ENCODE assay signal across 22 cellular contexts in the genomic region with DNA sequence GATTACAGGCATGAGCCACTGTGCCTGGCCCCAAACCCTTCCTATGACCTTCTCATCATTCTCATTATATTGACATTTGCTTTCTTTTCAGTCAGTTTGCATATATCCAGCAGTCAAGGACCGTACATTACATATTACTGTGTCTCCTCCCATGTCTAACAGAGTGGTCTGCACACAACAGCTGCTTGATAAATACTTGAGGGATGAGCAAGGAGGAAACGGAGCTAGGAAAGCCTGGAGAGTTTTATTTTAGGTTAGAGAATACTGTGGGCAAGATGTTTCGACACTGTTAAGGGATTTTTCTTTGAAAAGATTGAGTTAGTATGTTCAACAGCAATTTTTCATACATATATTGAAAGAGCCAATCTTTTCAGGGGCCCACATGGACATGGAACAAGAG.
DNase-seq lines count a peak whose midpoint lies in the region; ATAC-seq, FAIRE-seq and TF ChIP-seq lines count a peak whose summit lies in the region.
"Had no signal": no experiment of that assay in that cellular context is flagged by ENCODE, and none has a peak within 500 bp of the region (broad histone marks: within the 10 kb centered on the region; RNA-seq: fewer than 3 reads in every experiment).

No MANE protein-coding gene starts in this region.

- H3K9me3 ChIP-seq in SJSA1 (replicated peaks) (no peaks in the 10 kb centered on the region), hepatocyte (ENCODE audit: low read depth) (no peaks in the 10 kb centered on the region)
- H3K9me3 ChIP-seq: HAP-1 had no signal

- no peak for ATAC-seq in HG02870 (IDR thresholded peaks at IDR 0.05; ENCODE audit: unreplicated experiment)

- peaks cover 14% of the 10 kb centered on the region for H3K4me1 Mint-ChIP-seq in activated naive CD4-positive, alpha-beta T cell treated with anti-CD3 and anti-CD28 coated beads for 36 hours (ENCODE audit: low read depth)
- H3K4me1 Mint-ChIP-seq: memory B cell had no signal

- peaks cover 31% of the 10 kb centered on the region for H3K4me1 ChIP-seq in SJSA1 (replicated peaks)
- H3K4me1 ChIP-seq in hepatocyte (ENCODE audit: insufficient read depth) = no peaks in the 10 kb centered on the region

- no peaks in the 10 kb centered on the region for H3K9me2 ChIP-seq in hepatocyte (replicated peaks; ENCODE audit: insufficient read depth)

- H3K4me2 ChIP-seq in hepatocyte = no peak overlapping the region

- peaks cover 2% of the 10 kb centered on the region for H3K27me3 Mint-ChIP-seq in activated naive CD4-positive, alpha-beta T cell treated with anti-CD3 and anti-CD28 coated beads for 36 hours (ENCODE audit: low read depth)
- H3K27me3 Mint-ChIP-seq: brain had no signal

- no peak overlapping the region for H2AFZ ChIP-seq in hepatocyte

- peak overlapping the region; percentile 14; the same call in 1 of the 2 replicates for H3K27ac ChIP-seq in SJSA1
- H3K27ac ChIP-seq in hepatocyte = no peak overlapping the region

- H3K4me3 Mint-ChIP-seq in activated naive CD4-positive, alpha-beta T cell treated with anti-CD3 and anti-CD28 coated beads for 36 hours = no peak overlapping the region
- H3K4me3 Mint-ChIP-seq: memory B cell; neural crest cell; stimulated activated naive CD8-positive, alpha-beta T cell treated with anti-CD3 and anti-CD28 coated beads, Interleukin-15, Interleukin-2, amounts not matched to agents 100 ng/mL and 50 ng/mL, for 24 hours had no signal

- TF ChIP-seq CTCF in hepatocyte (IDR thresholded peaks at IDR 0.05; ENCODE audit: poor library complexity) = no peak

- H3K36me3 ChIP-seq in SJSA1 (no peaks in the 10 kb centered on the region), hepatocyte (replicated peaks; ENCODE audit: insufficient read depth, low read depth) (no peaks in the 10 kb centered on the region)
- H3K36me3 ChIP-seq: HAP-1 had no signal

- H3K79me2 ChIP-seq in hepatocyte = peaks cover 20% of the 10 kb centered on the region

- WGBS in hepatocyte (ENCODE audit: low lambda C conversion rate, missing lambda C conversion rate) = 74% methylated on average over 3 of the region's 3 CpGs

- no peak overlapping the region for H3K27ac Mint-ChIP-seq in activated naive CD4-positive, alpha-beta T cell treated with anti-CD3 and anti-CD28 coated beads for 36 hours
- H3K27ac Mint-ChIP-seq: memory B cell; stimulated activated naive CD8-positive, alpha-beta T cell treated with anti-CD3 and anti-CD28 coated beads, Interleukin-15, Interleukin-2, amounts not matched to agents 100 ng/mL and 50 ng/mL, for 24 hours had no signal

- no peak for FAIRE-seq in GM19239 (lab: Jason Lieb, UNC)
- FAIRE-seq: kidney had no signal

- H3K9me3 Mint-ChIP-seq in activated naive CD4-positive, alpha-beta T cell treated with anti-CD3 and anti-CD28 coated beads for 36 hours = no peaks in the 10 kb centered on the region
- H3K9me3 Mint-ChIP-seq: memory B cell, neural crest cell had no signal

- H3K36me3 Mint-ChIP-seq in activated naive CD4-positive, alpha-beta T cell treated with anti-CD3 and anti-CD28 coated beads for 36 hours (ENCODE audit: low read depth) = no peaks in the 10 kb centered on the region
- H3K36me3 Mint-ChIP-seq: memory B cell had no signal

- intact Hi-C loops in activated naive CD4-positive, alpha-beta T cell treated with anti-CD3 and anti-CD28 coated beads for 36 hours (cut with micrococcal nuclease) = no loop called here

- DNase-seq in ELR (ENCODE audit: low read depth) = peak; percentile 79
- DNase-seq in SJSA1 (ENCODE audit: low read depth in 1 of 2, low spot score in 2 of 2) = peak in 1 of 2 experiments; percentile 27
- DNase-seq in fibroblast of gingiva (ENCODE audit: low read depth) = peak; percentile 14
- peak; percentile 60 for DNase-seq in non-pigmented ciliary epithelial cell (ENCODE audit: low read depth)
- no peak for DNase-seq in activated naive CD4-positive, alpha-beta T cell treated with anti-CD3 and anti-CD28 coated beads for 36 hours
- DNase-seq in hepatocyte (ENCODE audit: low spot score) = no peak
- DNase-seq in GM19239 (ENCODE audit: insufficient read length, low spot score) = no peak
- DNase-seq: activated CD4-positive, alpha-beta T cell treated with anti-CD3 and anti-CD28 coated beads for 4 hours; activated CD8-positive, alpha-beta memory T cell treated with anti-CD3 and anti-CD28 coated beads, Interleukin-2, amount 50 U/mL, for 4 hours; activated naive CD4-positive, alpha-beta T cell treated with Interleukin-2 at 50 U/mL for 16 hours; DMS53; erythroblast; kidney; NCI-H2081; T1000; trophoblast cell had no signal

- CTCF ChIA-PET in activated naive CD4-positive, alpha-beta T cell treated with anti-CD3 and anti-CD28 coated beads for 36 hours (lab: Charles Lee) = no interaction called here

- no peaks in the 10 kb centered on the region for H4K20me1 ChIP-seq in hepatocyte (ENCODE audit: insufficient read depth, poor library complexity, severe bottlenecking)

- no peak overlapping the region for H3K4me3 ChIP-seq in SJSA1
- H3K4me3 ChIP-seq in hepatocyte = no peak overlapping the region
- H3K4me3 ChIP-seq: HAP-1 had no signal

- H3K27me3 ChIP-seq in SJSA1 (replicated peaks) = no peaks in the 10 kb centered on the region
- H3K27me3 ChIP-seq in hepatocyte = no peaks in the 10 kb centered on the region

Comparison
In these comparisons a context has a peak if more than half of its experiments do, and no peak if none do; other contexts are left out.
1. DNase-seq: peak in ELR (single experiment), fibroblast of gingiva (single experiment) and non-pigmented ciliary epithelial cell (single experiment); none in activated naive CD4-positive, alpha-beta T cell treated with anti-CD3 and anti-CD28 coated beads for 36 hours (single experiment), hepatocyte (single experiment) and GM19239 (single experiment).